Comparison of ENCODE assay signal across 1 cellular context in the genomic region with DNA sequence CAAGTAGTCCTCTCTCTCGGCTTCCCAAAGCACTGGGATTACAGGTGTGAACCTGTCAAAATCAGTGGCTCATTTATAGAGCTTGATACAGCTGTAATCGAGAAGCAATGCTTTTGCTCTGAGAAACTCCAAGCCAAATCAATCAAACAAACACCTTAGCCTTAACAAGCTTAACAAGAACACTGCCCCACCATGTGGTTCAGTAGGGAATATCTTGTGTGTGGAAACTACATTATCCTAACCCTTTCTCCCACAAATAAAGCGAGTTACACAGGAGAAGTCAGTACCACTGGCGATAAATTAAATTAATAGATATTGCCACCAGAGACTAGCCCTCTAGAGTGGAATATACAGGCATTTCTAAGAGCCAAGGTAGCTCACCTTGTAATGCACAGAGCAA.
TF ChIP-seq lines count a peak whose summit lies in the region.

No MANE protein-coding gene starts in this region.

TF ChIP-seq in endothelial cell of umbilical vein, 7 proteins besides CTCF, POLR2A, EP300 and RAD21:
- TF ChIP-seq JUN (IDR thresholded peaks at IDR 0.05; ENCODE audit: borderline replicate concordance, insufficient read depth, insufficient read length, low read depth) = no peak
- no peak for TF ChIP-seq EZH2 (IDR thresholded peaks at IDR 0.05; ENCODE audit: borderline replicate concordance, low read depth, low read length, severe bottlenecking)
- TF ChIP-seq POLR2AphosphoS5 (IDR thresholded peaks at IDR 0.05; ENCODE audit: insufficient read depth, low read depth, low read length) = no peak
- TF ChIP-seq FOS (IDR thresholded peaks at IDR 0.05; ENCODE audit: borderline replicate concordance, insufficient read depth, low read length) = no peak
- no peak for TF ChIP-seq GATA2 (IDR thresholded peaks at IDR 0.05; ENCODE audit: insufficient read depth, insufficient read length, low read depth, low read length)
- TF ChIP-seq MYC (IDR thresholded peaks at IDR 0.05; ENCODE audit: low read depth, low read length) = no peak
- TF ChIP-seq, protein P1, sequence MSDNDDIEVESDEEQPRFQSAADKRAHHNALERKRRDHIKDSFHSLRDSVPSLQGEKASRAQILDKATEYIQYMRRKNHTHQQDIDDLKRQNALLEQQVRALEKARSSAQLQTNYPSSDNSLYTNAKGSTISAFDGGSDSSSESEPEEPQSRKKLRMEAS (IDR thresholded peaks at IDR 0.05; ENCODE audit: insufficient read depth, insufficient read length) = no peak
